22 cellular contexts compared by ENCODE assay signal in genomic region chr7:43485580-43485979, GRCh38.
"Had no signal": no experiment of that assay in that cellular context is flagged by ENCODE, and none has a peak within 500 bp of the region (broad histone marks: within the 10 kb centered on the region; RNA-seq: fewer than 3 reads in every experiment).

No MANE protein-coding gene starts in this region.

- H3K27ac ChIP-seq: colonic mucosa, foreskin keratinocyte, ovary, suprapubic skin, thyroid gland, upper lobe of left lung, vagina had no signal

- H3K4me3 ChIP-seq: colonic mucosa, heart left ventricle, mucosa of descending colon, ovary, suprapubic skin, thyroid gland, upper lobe of left lung, vagina had no signal

- H3K9me3 ChIP-seq: colonic mucosa, heart left ventricle, mucosa of descending colon, ovary, suprapubic skin, thyroid gland, upper lobe of left lung, vagina had no signal

- H3K9me3 Mint-ChIP-seq: naive thymus-derived CD8-positive, alpha-beta T cell; neural crest cell; stimulated activated effector memory CD8-positive, alpha-beta T cell treated with anti-CD3 and anti-CD28 coated beads, Interleukin-12 subunit alpha, Interleukin-12 subunit beta, amount 100 ng/mL, for 72 hours had no signal

- H3K36me3 ChIP-seq: colonic mucosa, heart left ventricle, ovary, suprapubic skin, thyroid gland, upper lobe of left lung, vagina had no signal

- H3K4me1 ChIP-seq: colonic mucosa, suprapubic skin, vagina had no signal

- DNase-seq: colonic mucosa; dermis blood vessel endothelial cell; erythroblast; foreskin keratinocyte; heart left ventricle; hypothalamus; kidney glomerular epithelial cell; mammary epithelial cell; mucosa of descending colon; naive thymus-derived CD8-positive, alpha-beta T cell; ovary; right cardiac atrium; stimulated activated CD4-positive, alpha-beta T cell treated with anti-CD3 and anti-CD28 coated beads, Interleukin-4, amount 100 ng/mL, for 1 hour; stimulated activated CD8-positive, alpha-beta memory T cell treated with anti-CD3 and anti-CD28 coated beads, Interleukin-4, amount 100 ng/mL, for 48 hours; stimulated activated naive CD8-positive, alpha-beta T cell treated with anti-CD3 and anti-CD28 coated beads, Interleukin-15, Interleukin-2, amounts not matched to agents 100 U/mL and 50 U/mL, for 24 hours; thyroid gland; upper lobe of left lung had no signal

- H3K27ac Mint-ChIP-seq: naive thymus-derived CD8-positive, alpha-beta T cell; stimulated activated effector memory CD8-positive, alpha-beta T cell treated with anti-CD3 and anti-CD28 coated beads, Interleukin-12 subunit alpha, Interleukin-12 subunit beta, amount 100 ng/mL, for 72 hours had no signal

- H3K27me3 ChIP-seq: colonic mucosa, foreskin keratinocyte, heart left ventricle, ovary, suprapubic skin, thyroid gland, upper lobe of left lung, vagina had no signal

- H3K36me3 Mint-ChIP-seq: naive thymus-derived CD8-positive, alpha-beta T cell; stimulated activated effector memory CD8-positive, alpha-beta T cell treated with anti-CD3 and anti-CD28 coated beads, Interleukin-12 subunit alpha, Interleukin-12 subunit beta, amount 100 ng/mL, for 72 hours had no signal

- H3K4me3 Mint-ChIP-seq: naive thymus-derived CD8-positive, alpha-beta T cell; neural crest cell; stimulated activated effector memory CD8-positive, alpha-beta T cell treated with anti-CD3 and anti-CD28 coated beads, Interleukin-12 subunit alpha, Interleukin-12 subunit beta, amount 100 ng/mL, for 72 hours had no signal

- ATAC-seq: foreskin keratinocyte; left lobe of liver; mucosa of descending colon; naive thymus-derived CD8-positive, alpha-beta T cell; right cardiac atrium; stimulated activated effector memory CD8-positive, alpha-beta T cell treated with anti-CD3 and anti-CD28 coated beads, Interleukin-12 subunit alpha, Interleukin-12 subunit beta, amount 100 ng/mL, for 72 hours; stimulated activated naive CD8-positive, alpha-beta T cell treated with anti-CD3 and anti-CD28 coated beads, Interleukin-15, Interleukin-2, amounts not matched to agents 100 U/mL and 50 U/mL, for 24 hours had no signal
